ENCODE assay signal across 11 cellular contexts in the genomic region with DNA sequence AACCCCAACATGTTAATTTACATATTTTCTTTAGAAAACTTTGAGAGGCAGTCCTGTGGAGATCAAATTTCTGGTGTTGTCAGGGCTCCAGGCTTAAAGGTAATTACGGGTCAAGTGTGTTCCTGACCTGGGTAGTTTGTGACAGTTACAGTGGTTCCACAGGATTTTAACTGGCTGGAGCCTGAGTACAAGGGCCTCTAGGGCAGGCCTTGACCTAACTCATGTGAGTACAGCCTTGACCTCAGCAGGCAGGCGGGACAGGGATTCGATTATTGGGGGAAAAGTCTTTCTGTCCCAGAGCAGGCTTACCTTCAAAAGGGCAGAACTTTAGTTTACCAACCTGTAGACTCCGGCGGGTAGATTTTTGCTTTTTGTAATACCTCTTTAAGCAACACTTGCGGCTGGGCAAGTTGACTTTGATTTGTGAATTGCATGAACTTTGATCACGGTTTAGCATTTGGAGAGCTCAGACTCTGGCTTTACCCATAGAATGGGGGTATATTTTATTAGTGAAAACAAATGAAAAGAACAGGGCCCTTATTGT. TPM values are rescaled to one million over a fixed set of nuclear protein-coding genes. Genes with fewer than 3 reads are reported as not detected.
DNase-seq lines count a peak whose midpoint lies in the region; ATAC-seq and TF ChIP-seq lines count a peak whose summit lies in the region.
"Had no signal": no experiment of that assay in that cellular context is flagged by ENCODE, and none has a peak within 500 bp of the region (broad histone marks: within the 10 kb centered on the region; RNA-seq: fewer than 3 reads in every experiment).

No MANE protein-coding gene starts in this region.

- H3K4me1 ChIP-seq in suprapubic skin, result peaks cover 19% of the 10 kb centered on the region

- no peak overlapping the region for H3K4me3 ChIP-seq in suprapubic skin

- H3K4me3 Mint-ChIP-seq in T-helper 2 cell treated with Interferon-gamma antibody and Interleukin-4, amounts not matched to agents 5 μg/mL and 100 μg/mL, for 36 hours, result no peak overlapping the region
- peak overlapping the region; percentile 73 for H3K4me3 Mint-ChIP-seq in activated T-helper 17 cell treated with anti-CD3 and anti-CD28 coated beads, Interleukin-2, amount 50 U/mL, for 72 hours

- H3K27ac Mint-ChIP-seq in T-helper 2 cell treated with Interferon-gamma antibody and Interleukin-4, amounts not matched to agents 5 μg/mL and 100 μg/mL, for 36 hours, result peak overlapping the region; percentile 81
- peak overlapping the region; percentile 98 for H3K27ac Mint-ChIP-seq in activated T-helper 17 cell treated with anti-CD3 and anti-CD28 coated beads, Interleukin-2, amount 50 U/mL, for 72 hours

- H3K27ac ChIP-seq in suprapubic skin, result peak overlapping the region; percentile 61

- 80% methylated on average over 7 of the region's 7 CpGs for WGBS in suprapubic skin

- no peak for ATAC-seq in activated T-helper 17 cell treated with anti-CD3 and anti-CD28 coated beads, Interleukin-2, amount 50 U/mL, for 72 hours (replicated peaks)
- peak; percentile 84 for ATAC-seq in left colon
- ATAC-seq in HG02623 (IDR thresholded peaks at IDR 0.05; ENCODE audit: unreplicated experiment), result no peak
- ATAC-seq in HG03196 (IDR thresholded peaks at IDR 0.05; ENCODE audit: unreplicated experiment), result no peak

- DNase-seq in T-helper 2 cell treated with Interferon-gamma antibody and Interleukin-4, amounts not matched to agents 5 μg/mL and 100 μg/mL, for 36 hours (ENCODE audit: low spot score), result no peak
- DNase-seq in T-helper 2 cell (no peak), left colon (no peak), suprapubic skin (ENCODE audit: low spot score in 2 of 2) (no peak), NCI-H2171 treated with DMSO at 0.1 percent for 48 hours (lab: John Stamatoyannopoulos, UW) (no peak)
- DNase-seq: activated gamma-delta T cell treated with Interleukin-2 at 50 U/mL for 16 hours, C1 segment of cervical spinal cord, glutamatergic neuron had no signal

- intact Hi-C loops in left colon (cut with DNase I, micrococcal nuclease), result no loop called here

- H3K4me1 Mint-ChIP-seq in T-helper 2 cell treated with Interferon-gamma antibody and Interleukin-4, amounts not matched to agents 5 μg/mL and 100 μg/mL, for 36 hours (ENCODE audit: low read depth), result peaks cover 22% of the 10 kb centered on the region
- peaks cover 15% of the 10 kb centered on the region for H3K4me1 Mint-ChIP-seq in activated T-helper 17 cell treated with anti-CD3 and anti-CD28 coated beads, Interleukin-2, amount 50 U/mL, for 72 hours

- no peaks in the 10 kb centered on the region for H3K27me3 Mint-ChIP-seq in T-helper 2 cell treated with Interferon-gamma antibody and Interleukin-4, amounts not matched to agents 5 μg/mL and 100 μg/mL, for 36 hours (ENCODE audit: low read depth)
- no peaks in the 10 kb centered on the region for H3K27me3 Mint-ChIP-seq in activated T-helper 17 cell treated with anti-CD3 and anti-CD28 coated beads, Interleukin-2, amount 50 U/mL, for 72 hours

- no peaks in the 10 kb centered on the region for H3K36me3 ChIP-seq in suprapubic skin

- no peaks in the 10 kb centered on the region for H3K36me3 Mint-ChIP-seq in T-helper 2 cell treated with Interferon-gamma antibody and Interleukin-4, amounts not matched to agents 5 μg/mL and 100 μg/mL, for 36 hours (ENCODE audit: low read depth)
- H3K36me3 Mint-ChIP-seq in activated T-helper 17 cell treated with anti-CD3 and anti-CD28 coated beads, Interleukin-2, amount 50 U/mL, for 72 hours (ENCODE audit: low read depth), result no peaks in the 10 kb centered on the region

- no peaks in the 10 kb centered on the region for H3K9me3 ChIP-seq in suprapubic skin

- H3K27me3 ChIP-seq in suprapubic skin, result no peaks in the 10 kb centered on the region

- TF ChIP-seq POLR2A in suprapubic skin (IDR thresholded peaks at IDR 0.05), result no peak

- TF ChIP-seq CTCF in suprapubic skin (IDR thresholded peaks at IDR 0.05), result no peak

- no peaks in the 10 kb centered on the region for H3K9me3 Mint-ChIP-seq in T-helper 2 cell treated with Interferon-gamma antibody and Interleukin-4, amounts not matched to agents 5 μg/mL and 100 μg/mL, for 36 hours
- H3K9me3 Mint-ChIP-seq in activated T-helper 17 cell treated with anti-CD3 and anti-CD28 coated beads, Interleukin-2, amount 50 U/mL, for 72 hours, result no peaks in the 10 kb centered on the region

- TF ChIP-seq EP300 in suprapubic skin (IDR thresholded peaks at IDR 0.05), result no peak

RNA-seq across cellular contexts. Expression of a gene that starts 8.5 kb away (rescaled TPM):
- total RNA-seq in activated T-helper 17 cell treated with anti-CD3 and anti-CD28 coated beads, Interleukin-2, amount 50 U/mL, for 72 hours, result 10 to 100 TPM; 31.4 to 36.7 TPM
- total RNA-seq in left colon, result 10 to 100 TPM; 30.7 to 32.4 TPM
- 10 to 100 TPM; 24.6 to 36.6 (median 29.1) TPM for total RNA-seq in suprapubic skin

RNA-seq across cellular contexts. Expression of a gene that starts 22.3 kb away (rescaled TPM):
- total RNA-seq in activated T-helper 17 cell treated with anti-CD3 and anti-CD28 coated beads, Interleukin-2, amount 50 U/mL, for 72 hours, result 1 to 10 TPM; 3.5 to 6.4 TPM
- 1 to 10 TPM; 8.0 to 9.1 TPM for total RNA-seq in left colon
- total RNA-seq in suprapubic skin, result 10 to 100 TPM; 18.9 to 46.4 (median 28.4) TPM
